In the genomic region with DNA sequence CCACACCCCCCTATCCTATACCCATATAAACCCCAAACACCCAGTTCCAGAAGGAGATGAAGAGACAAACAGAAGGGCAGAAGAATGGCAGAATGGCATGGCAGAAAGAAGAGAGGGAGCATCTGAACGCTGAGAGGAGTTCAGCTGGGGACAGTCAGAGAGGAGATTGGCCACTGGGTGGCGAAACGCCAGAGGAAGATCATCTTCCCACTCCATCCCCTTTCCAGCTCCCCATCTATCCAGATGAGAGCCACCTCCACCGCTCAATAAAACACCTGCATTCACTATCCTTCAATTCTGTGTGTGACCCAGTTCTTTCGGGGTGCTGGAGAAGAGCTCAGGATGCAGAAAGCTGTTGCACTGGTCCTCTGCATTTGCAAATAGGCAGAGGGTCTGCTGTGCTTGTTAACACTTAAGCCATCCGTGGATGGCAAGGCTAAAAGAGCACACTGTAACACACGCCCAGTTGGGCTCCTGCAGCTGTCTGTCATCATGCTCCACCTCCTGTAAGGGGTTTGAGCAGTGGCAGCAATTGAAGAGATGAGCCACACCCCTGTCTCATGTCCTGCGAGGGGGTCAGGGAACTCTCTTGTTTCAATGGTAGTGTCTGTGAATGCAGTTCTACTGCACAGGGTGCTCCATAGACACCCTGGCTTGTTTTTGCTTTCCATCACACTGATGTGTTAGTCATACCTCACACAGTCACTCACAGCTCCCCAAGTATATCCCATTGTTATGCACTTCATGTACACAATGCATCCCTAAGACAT, we compare ENCODE assay signal across 21 cellular contexts.
"Had no signal": no experiment of that assay in that cellular context is flagged by ENCODE, and none has a peak within 500 bp of the region (broad histone marks: within the 10 kb centered on the region; RNA-seq: fewer than 3 reads in every experiment).

No MANE protein-coding gene starts in this region.

- DNase-seq: effector memory CD8-positive, alpha-beta T cell; esophagus squamous epithelium; foreskin fibroblast; glutamatergic neuron; left colon; left ventricle myocardium superior; mesendoderm; naive thymus-derived CD4-positive, alpha-beta T cell; nephron progenitor cell; psoas muscle; retina; right lobe of liver; spleen; stimulated activated CD4-positive, alpha-beta T cell treated with anti-CD3 and anti-CD28 coated beads, Interleukin-15, amount 100 ng/mL, for 24 hours; stimulated activated CD4-positive, alpha-beta T cell treated with anti-CD3 and anti-CD28 coated beads, Interleukin-1b, Interleukin-23, amount 100 ng/mL, for 48 hours; stimulated activated CD4-positive, alpha-beta T cell treated with anti-CD3 and anti-CD28 coated beads, Interleukin-4, amount 100 ng/mL, for 24 hours; tibial artery; upper lobe of left lung; uterus had no signal

- H3K4me3 ChIP-seq: esophagus squamous epithelium, gastroesophageal sphincter, psoas muscle, right lobe of liver, spleen, tibial artery, upper lobe of left lung, uterus had no signal

- H3K36me3 ChIP-seq: esophagus squamous epithelium, gastroesophageal sphincter, neutrophil, right lobe of liver, spleen, tibial artery, upper lobe of left lung, uterus had no signal

- H3K9me3 ChIP-seq: neutrophil, psoas muscle, right lobe of liver, uterus had no signal

- H3K4me1 ChIP-seq: esophagus squamous epithelium, gastroesophageal sphincter, psoas muscle, right lobe of liver, spleen, tibial artery, upper lobe of left lung, uterus had no signal

- H3K27me3 ChIP-seq: esophagus squamous epithelium, gastroesophageal sphincter, neutrophil, right lobe of liver, spleen, tibial artery, upper lobe of left lung, uterus had no signal

- H3K27ac ChIP-seq: esophagus squamous epithelium, gastroesophageal sphincter, neutrophil, psoas muscle, right lobe of liver, spleen, tibial artery, upper lobe of left lung, uterus had no signal
